In genomic region chr1:150141452-150141851, GRCh38 we compare ENCODE assay signal across 22 cellular contexts.
"Had no signal": no experiment of that assay in that cellular context is flagged by ENCODE, and none has a peak within 500 bp of the region (broad histone marks: within the 10 kb centered on the region; RNA-seq: fewer than 3 reads in every experiment).

No MANE protein-coding gene starts in this region.

- ATAC-seq: activated T-cell treated with anti-CD3 and anti-CD28 coated beads, Interleukin-2, amount 50 U/mL, for 72 hours; gastroesophageal sphincter; left lobe of liver; natural killer cell; pancreas had no signal

- H3K4me3 Mint-ChIP-seq: activated naive CD4-positive, alpha-beta T cell treated with anti-CD3 and anti-CD28 coated beads, Interleukin-2, amount 50 U/mL, for 24 hours; activated T-cell treated with anti-CD3 and anti-CD28 coated beads, Interleukin-2, amount 50 U/mL, for 72 hours; natural killer cell; T-helper 1 cell treated with Interleukin-12 subunit alpha and Interleukin-12 subunit beta and Interleukin-4 antibody, amounts not matched to agents 30 μg/mL and 1 μg/mL, for 36 hours had no signal

- H3K36me3 Mint-ChIP-seq: natural killer cell had no signal

- H3K36me3 ChIP-seq: adrenal gland, pancreas, transverse colon, uterus had no signal

- H3K4me1 ChIP-seq: gastroesophageal sphincter, pancreas, sigmoid colon, suprapubic skin, transverse colon, uterus had no signal

- DNase-seq: activated CD4-positive, alpha-beta T cell treated with anti-CD3 and anti-CD28 coated beads, Interleukin-2, amount 50 U/mL, for 4 hours; activated CD4-positive, CD25-positive, alpha-beta regulatory T cell treated with anti-CD3 and anti-CD28 coated beads, Interleukin-2, amount 50 U/mL, for 72 hours; activated gamma-delta T cell; activated T-cell treated with anti-CD3 and anti-CD28 coated beads, Interleukin-2, amount 50 U/mL, for 72 hours; adrenal gland; effector CD8-positive, alpha-beta T cell; heart left ventricle; kidney; natural killer cell; pancreas; sigmoid colon; spleen; stimulated activated naive CD4-positive, alpha-beta T cell treated with Interleukin-2 at 50 U/mL for 16 hours; transverse colon; uterus had no signal

- H3K27me3 Mint-ChIP-seq: activated naive CD4-positive, alpha-beta T cell treated with anti-CD3 and anti-CD28 coated beads, Interleukin-2, amount 50 U/mL, for 24 hours had no signal

- H3K27ac Mint-ChIP-seq: activated naive CD4-positive, alpha-beta T cell treated with anti-CD3 and anti-CD28 coated beads, Interleukin-2, amount 50 U/mL, for 24 hours; activated T-cell treated with anti-CD3 and anti-CD28 coated beads, Interleukin-2, amount 50 U/mL, for 72 hours; natural killer cell; T-helper 1 cell treated with Interleukin-12 subunit alpha and Interleukin-12 subunit beta and Interleukin-4 antibody, amounts not matched to agents 30 μg/mL and 1 μg/mL, for 36 hours had no signal

- H3K27me3 ChIP-seq: adrenal gland, esophagus muscularis mucosa, gastroesophageal sphincter, heart left ventricle, pancreas, sigmoid colon, spleen, suprapubic skin, transverse colon, uterus had no signal

- H3K9me3 Mint-ChIP-seq: activated naive CD4-positive, alpha-beta T cell treated with anti-CD3 and anti-CD28 coated beads, Interleukin-2, amount 50 U/mL, for 24 hours; activated T-cell treated with anti-CD3 and anti-CD28 coated beads, Interleukin-2, amount 50 U/mL, for 72 hours; natural killer cell; T-helper 1 cell treated with Interleukin-12 subunit alpha and Interleukin-12 subunit beta and Interleukin-4 antibody, amounts not matched to agents 30 μg/mL and 1 μg/mL, for 36 hours had no signal

- H3K9me3 ChIP-seq: adrenal gland, esophagus muscularis mucosa, gastroesophageal sphincter, heart left ventricle, pancreas, sigmoid colon, spleen, suprapubic skin, transverse colon, uterus had no signal

- H3K27ac ChIP-seq: adrenal gland, esophagus muscularis mucosa, gastroesophageal sphincter, pancreas, sigmoid colon, spleen, suprapubic skin, transverse colon, uterus, VCaP had no signal

- H3K4me3 ChIP-seq: adrenal gland, esophagus muscularis mucosa, gastroesophageal sphincter, heart left ventricle, pancreas, sigmoid colon, spleen, suprapubic skin, transverse colon, uterus had no signal
